In the genomic region with DNA sequence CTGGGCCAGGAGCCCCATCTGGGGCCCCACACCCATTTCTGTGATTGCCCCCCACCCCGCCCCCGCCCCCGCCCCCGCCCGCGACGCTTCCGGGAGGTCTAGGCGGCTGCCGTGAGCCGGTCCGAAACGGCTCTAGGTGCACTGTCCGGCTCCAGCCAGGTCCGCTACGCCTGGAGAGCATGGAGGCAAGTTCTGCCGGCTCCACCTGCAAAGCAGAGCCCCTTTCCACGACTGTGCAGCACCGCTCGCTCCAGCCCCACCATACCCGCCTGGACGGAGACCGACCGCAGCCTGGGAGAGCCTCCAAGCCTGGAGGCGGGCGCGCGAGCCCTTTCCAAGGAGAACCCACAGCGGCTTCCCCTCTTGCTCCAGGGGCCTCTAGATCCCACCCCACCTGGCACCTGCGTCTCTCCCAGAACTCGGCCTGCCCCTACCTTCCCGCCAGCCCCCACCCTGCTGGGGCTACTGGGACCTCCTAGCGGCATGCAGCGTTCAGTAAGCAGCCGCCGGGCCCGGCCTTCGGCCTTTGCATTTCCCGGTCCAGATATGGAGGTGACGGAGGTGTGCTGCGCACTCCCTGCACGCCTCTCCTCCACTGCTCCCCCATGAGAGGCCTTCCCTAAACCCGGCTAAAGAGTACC, we compare ENCODE assay signal across 8 cellular contexts.
DNase-seq lines count a peak whose midpoint lies in the region; ATAC-seq and TF ChIP-seq lines count a peak whose summit lies in the region.

No MANE protein-coding gene starts in this region.

- in situ Hi-C loops in G401 (cut with HindIII; ENCODE audit: low sequenced_read_pairs), result no loop called here

- peak; percentile 38 for ATAC-seq in GM21619 (IDR thresholded peaks at IDR 0.05; ENCODE audit: unreplicated experiment)

- H3K79me2 ChIP-seq in OCI-LY1 (ENCODE audit: insufficient read depth, low read length), result no peaks in the 10 kb centered on the region
- no peaks in the 10 kb centered on the region for H3K79me2 ChIP-seq in osteoblast (ENCODE audit: insufficient read depth, low read length)

- H3K4me2 ChIP-seq in OCI-LY1 (ENCODE audit: low read length) (peak overlapping the region; percentile 95), osteoblast (ENCODE audit: insufficient read depth, low read length) (peak overlapping the region; percentile 94)

- peak overlapping the region; percentile 74 for H3K9ac ChIP-seq in OCI-LY1 (ENCODE audit: low read length)

- H3K9me2 ChIP-seq in OCI-LY1 (ENCODE audit: low read depth, low read length), result no peaks in the 10 kb centered on the region

- H3K4me1 ChIP-seq in OCI-LY1 (ENCODE audit: insufficient read depth, low read length, severe bottlenecking), result peaks cover 23% of the 10 kb centered on the region
- H3K4me1 ChIP-seq in esophagus (ENCODE audit: control insufficient read depth in 2 of 2, insufficient read depth in 2 of 2, low read length in 1 of 2), result peaks cover 0 to 6% of the 10 kb centered on the region in 2 donors
- peaks cover 16% of the 10 kb centered on the region for H3K4me1 ChIP-seq in osteoblast (ENCODE audit: insufficient read depth, low read length)

- H3K9me3 ChIP-seq in OCI-LY1 (ENCODE audit: low read length), result no peaks in the 10 kb centered on the region
- no peaks in the 10 kb centered on the region for H3K9me3 ChIP-seq in esophagus (ENCODE audit: control insufficient read depth in 2 of 2, insufficient read depth in 1 of 2, low read depth in 1 of 2, low read length in 1 of 2)
- no peaks in the 10 kb centered on the region for H3K9me3 ChIP-seq in osteoblast (ENCODE audit: low read depth, low read length)

- no peak for TF ChIP-seq CTCF in OCI-LY1 (IDR thresholded peaks at IDR 0.05; ENCODE audit: low read length)
- TF ChIP-seq CTCF in osteoblast (IDR thresholded peaks at IDR 0.05; ENCODE audit: extremely low read depth, low read depth, low read length), result no peak

- peak overlapping the region; percentile 62 for H3K4me3 ChIP-seq in OCI-LY1 (ENCODE audit: low read depth, low read length, poor library complexity, severe bottlenecking)
- peak overlapping the region; percentile 45 to 52 for H3K4me3 ChIP-seq in esophagus (ENCODE audit: low read depth in 1 of 2, low read length in 2 of 2)
- H3K4me3 ChIP-seq in osteoblast (ENCODE audit: insufficient read depth, low read length), result peak overlapping the region; percentile 81

- H3K27ac ChIP-seq in OCI-LY1 (ENCODE audit: low read depth, low read length, poor library complexity, severe bottlenecking) (no peak overlapping the region), esophagus (ENCODE audit: low read depth in 2 of 2, low read length in 1 of 2) (peak overlapping the region; percentile 84 to 94), osteoblast (ENCODE audit: low read depth, low read length) (no peak overlapping the region)

- DNase-seq in G401 (ENCODE audit: low spot score), result peak; percentile 60
- peak; percentile 85 for DNase-seq in osteoblast (ENCODE audit: insufficient read length, low spot score, missing footprints)
- no peak for DNase-seq in T1000 (lab: John Stamatoyannopoulos, UW)
- no peak for DNase-seq in activated gamma-delta T cell treated with Interleukin-2 at 50 U/mL for 16 hours
- no peak for DNase-seq in NCI-H345 treated with DMSO at 0.1 percent for 48 hours (lab: John Stamatoyannopoulos, UW; ENCODE audit: unreplicated experiment)

- H3K27me3 ChIP-seq in OCI-LY1 (ENCODE audit: insufficient read depth, low read length) (no peaks in the 10 kb centered on the region), esophagus (ENCODE audit: control insufficient read depth in 1 of 2, insufficient read depth in 2 of 2, low read length in 2 of 2) (no peaks in the 10 kb centered on the region), osteoblast (ENCODE audit: insufficient read depth, low read length) (no peaks in the 10 kb centered on the region)

- WGBS in esophagus, 2 donors, result 6 to 12% methylated on average over 35 to 43 of the region's 43 CpGs

- H3F3A ChIP-seq in OCI-LY1 (ENCODE audit: insufficient read depth, low read length), result no peaks in the 10 kb centered on the region

- H2AFZ ChIP-seq in OCI-LY1 (ENCODE audit: low read length), result 0 out of 2 replicates have a peak overlapping the region, but pooled peaks have one; percentile 50
- no peak overlapping the region for H2AFZ ChIP-seq in osteoblast (ENCODE audit: low read length)

- H3K36me3 ChIP-seq in OCI-LY1 (ENCODE audit: insufficient read depth, low read length) (no peaks in the 10 kb centered on the region), esophagus (ENCODE audit: control insufficient read depth in 2 of 2, insufficient read depth in 2 of 2, low read length in 1 of 2) (no peaks in the 10 kb centered on the region), osteoblast (ENCODE audit: insufficient read depth, low read length) (no peaks in the 10 kb centered on the region)

- H4K20me1 ChIP-seq in OCI-LY1 (ENCODE audit: insufficient read depth, low read length) (no peaks in the 10 kb centered on the region), osteoblast (ENCODE audit: insufficient read depth, low read length) (no peaks in the 10 kb centered on the region)

Comparison
In these comparisons a context has a peak if more than half of its experiments do, and no peak if none do; other contexts are left out.
1. DNase-seq: peak in G401 (single experiment) and osteoblast (single experiment); none in T1000 (single experiment), activated gamma-delta T cell treated with Interleukin-2 at 50 U/mL for 16 hours (single experiment) and NCI-H345 treated with DMSO at 0.1 percent for 48 hours (single experiment).
2. H3K27ac ChIP-seq: peak in esophagus (2 of 2); none in OCI-LY1 (single experiment) and osteoblast (single experiment).
3. Peak in every context shown above with its lines, with median percentiles within 50 percentile points of each other: H3K4me3 ChIP-seq.